21 cellular contexts compared by ENCODE assay signal in genomic region chr10:69410487-69410886, GRCh38. TPM values are rescaled to one million over a fixed set of nuclear protein-coding genes. Genes with fewer than 3 reads are reported as not detected.
A peak's percentile ranks its signal among the peaks of the same experiment; 100 is the strongest.
DNase-seq lines count a peak whose midpoint lies in the region; ATAC-seq and TF ChIP-seq lines count a peak whose summit lies in the region.
"Had no signal": no experiment of that assay in that cellular context is flagged by ENCODE, and none has a peak within 500 bp of the region (broad histone marks: within the 10 kb centered on the region; RNA-seq: fewer than 3 reads in every experiment).

No MANE protein-coding gene starts in this region.

- no peak overlapping the region for H3K4me3 Mint-ChIP-seq in memory B cell
- H3K4me3 Mint-ChIP-seq: activated CD4-positive, alpha-beta T cell treated with anti-CD3 and anti-CD28 coated beads, Interleukin-2, amount 10 ng/mL, durations not matched to agents 24 days and 14 days; activated naive CD8-positive, alpha-beta T cell treated with anti-CD3 and anti-CD28 coated beads, Interleukin-2, amount 10 ng/mL, durations not matched to agents 7 days and 5 days; CD4-positive, alpha-beta T cell; stimulated activated naive CD8-positive, alpha-beta T cell treated with anti-CD3 and anti-CD28 coated beads, Interleukin-15, Interleukin-2, amounts not matched to agents 100 ng/mL and 50 ng/mL, for 24 hours; T-cell had no signal

- H3K4me3 ChIP-seq in BLaER1 = no peak overlapping the region
- no peak overlapping the region for H3K4me3 ChIP-seq in smooth muscle cell
- H3K4me3 ChIP-seq: coronary artery had no signal

- ATAC-seq in memory B cell (ENCODE audit: low read depth) (no peak), GM21367 (IDR thresholded peaks at IDR 0.05; ENCODE audit: unreplicated experiment) (no peak), GM18907 (IDR thresholded peaks at IDR 0.05; ENCODE audit: unreplicated experiment) (no peak)
- ATAC-seq: T-cell had no signal

- POLR2A ChIA-PET in HEK293T (lab: Yijun Ruan, JAX) = no interaction called here

- H3K9me3 ChIP-seq in BLaER1 (no peaks in the 10 kb centered on the region), smooth muscle cell (replicated peaks; ENCODE audit: low read depth) (no peaks in the 10 kb centered on the region)

- no peaks in the 10 kb centered on the region for H4K20me1 ChIP-seq in BLaER1
- H4K20me1 ChIP-seq in smooth muscle cell (ENCODE audit: low read depth) = no peaks in the 10 kb centered on the region

- H3K27ac Mint-ChIP-seq in memory B cell = peak overlapping the region; percentile 25
- H3K27ac Mint-ChIP-seq: activated CD4-positive, alpha-beta T cell treated with anti-CD3 and anti-CD28 coated beads, Interleukin-2, amount 10 ng/mL, durations not matched to agents 24 days and 14 days; activated naive CD8-positive, alpha-beta T cell treated with anti-CD3 and anti-CD28 coated beads, Interleukin-2, amount 10 ng/mL, durations not matched to agents 7 days and 5 days; CD4-positive, alpha-beta T cell; nephron; stimulated activated naive CD8-positive, alpha-beta T cell treated with anti-CD3 and anti-CD28 coated beads, Interleukin-15, Interleukin-2, amounts not matched to agents 100 ng/mL and 50 ng/mL, for 24 hours had no signal

- DNase-seq in amniotic epithelial cell (ENCODE audit: low read depth) (peak; percentile 10), memory B cell (ENCODE audit: low spot score in 2 of 2) (no peak), smooth muscle cell (lab: John Stamatoyannopoulos, UW; ENCODE audit: unreplicated experiment) (no peak), 8988T (no peak), HEK293T (ENCODE audit: extremely low spot score) (no peak)
- DNase-seq: activated CD4-positive, alpha-beta T cell treated with anti-CD3 and anti-CD28 coated beads, Interleukin-2, amount 10 ng/mL, durations not matched to agents 24 days and 14 days; activated naive CD8-positive, alpha-beta T cell treated with anti-CD3 and anti-CD28 coated beads, Interleukin-2, amount 10 ng/mL, durations not matched to agents 7 days and 5 days; CD4-positive, alpha-beta T cell; MM.1S; NCI-H146; NCI-H69 had no signal

- H3K9me3 Mint-ChIP-seq in memory B cell = no peaks in the 10 kb centered on the region
- H3K9me3 Mint-ChIP-seq: activated CD4-positive, alpha-beta T cell treated with anti-CD3 and anti-CD28 coated beads, Interleukin-2, amount 10 ng/mL, durations not matched to agents 24 days and 14 days; activated naive CD8-positive, alpha-beta T cell treated with anti-CD3 and anti-CD28 coated beads, Interleukin-2, amount 10 ng/mL, durations not matched to agents 7 days and 5 days; CD4-positive, alpha-beta T cell; nephron; stimulated activated naive CD8-positive, alpha-beta T cell treated with anti-CD3 and anti-CD28 coated beads, Interleukin-15, Interleukin-2, amounts not matched to agents 100 ng/mL and 50 ng/mL, for 24 hours; T-cell had no signal

- peaks cover 29% of the 10 kb centered on the region for H3F3A ChIP-seq in smooth muscle cell (ENCODE audit: low read depth)

- H3K4me1 ChIP-seq in BLaER1 (peaks cover 41% of the 10 kb centered on the region), smooth muscle cell (ENCODE audit: low read depth) (no peaks in the 10 kb centered on the region)
- H3K4me1 ChIP-seq: parathyroid adenoma had no signal

- peaks cover 8% of the 10 kb centered on the region for H3K27me3 ChIP-seq in BLaER1
- H3K27me3 ChIP-seq in smooth muscle cell (ENCODE audit: low read depth) = no peaks in the 10 kb centered on the region

- no peaks in the 10 kb centered on the region for H3K36me3 Mint-ChIP-seq in memory B cell
- H3K36me3 Mint-ChIP-seq: brain, T-cell had no signal

- H3K36me3 ChIP-seq in BLaER1 (no peaks in the 10 kb centered on the region), smooth muscle cell (ENCODE audit: low read depth) (no peaks in the 10 kb centered on the region)

- H3K4me1 Mint-ChIP-seq in memory B cell = peaks cover 19% of the 10 kb centered on the region

- peak overlapping the region; percentile 85 for H3K4me2 ChIP-seq in BLaER1
- H3K4me2 ChIP-seq in smooth muscle cell = peak overlapping the region; percentile 60

- peaks cover 2% of the 10 kb centered on the region for H3K27me3 Mint-ChIP-seq in memory B cell
- H3K27me3 Mint-ChIP-seq: activated CD4-positive, alpha-beta T cell treated with anti-CD3 and anti-CD28 coated beads, Interleukin-2, amount 10 ng/mL, durations not matched to agents 24 days and 14 days; activated naive CD8-positive, alpha-beta T cell treated with anti-CD3 and anti-CD28 coated beads, Interleukin-2, amount 10 ng/mL, durations not matched to agents 7 days and 5 days; CD4-positive, alpha-beta T cell; stimulated activated naive CD8-positive, alpha-beta T cell treated with anti-CD3 and anti-CD28 coated beads, Interleukin-15, Interleukin-2, amounts not matched to agents 100 ng/mL and 50 ng/mL, for 24 hours; T-cell had no signal

- H3K9ac ChIP-seq in BLaER1 (no peak overlapping the region), smooth muscle cell (ENCODE audit: low read depth) (no peak overlapping the region)
- H3K9ac ChIP-seq: parathyroid adenoma had no signal

- whole genome bisulfite sequencing in smooth muscle cell (ENCODE audit: low lambda C conversion rate) = 79% methylated on average over 10 of the region's 10 CpGs

- CTCF ChIA-PET in HEK293T (lab: Yijun Ruan, JAX) = interaction anchor here (0.6 to 1.5 kb wide), 2 partner anchors 164 to 172 kb away, joined by 3 read pairs; no protein-coding TSS in a partner anchor

- H3K27ac ChIP-seq in BLaER1 (no peak overlapping the region), smooth muscle cell (ENCODE audit: low read depth) (peak overlapping the region; percentile 73)
- H3K27ac ChIP-seq: parathyroid adenoma had no signal

- no peak overlapping the region for H2AFZ ChIP-seq in smooth muscle cell (ENCODE audit: low read depth)
- H2AFZ ChIP-seq: parathyroid adenoma had no signal

- TF ChIP-seq CTCF in smooth muscle cell (IDR thresholded peaks at IDR 0.05; ENCODE audit: borderline replicate concordance, insufficient read depth, poor library complexity, severe bottlenecking) = no peak

- no peaks in the 10 kb centered on the region for H3K79me2 ChIP-seq in smooth muscle cell (ENCODE audit: low read depth)
- H3K79me2 ChIP-seq: parathyroid adenoma had no signal

TF ChIP-seq in HEK293T, 16 proteins besides CTCF, POLR2A, EP300 and RAD21:
- TF ChIP-seq BHLHE40 (IDR thresholded peaks at IDR 0.05; ENCODE audit: borderline replicate concordance) (no peak), ELF4 (IDR thresholded peaks at IDR 0.05) (no peak), FOXM1 (IDR thresholded peaks at IDR 0.05; ENCODE audit: borderline replicate concordance) (no peak), CTBP1 (IDR thresholded peaks at IDR 0.05; ENCODE audit: borderline replicate concordance) (no peak), SP1 (IDR thresholded peaks at IDR 0.05) (no peak), L3MBTL2 (conservative IDR thresholded peaks at IDR 0.05) (no peak), TARDBP (IDR thresholded peaks at IDR 0.05) (no peak), SUZ12 (IDR thresholded peaks at IDR 0.05) (no peak), LEF1 (IDR thresholded peaks at IDR 0.05; ENCODE audit: borderline replicate concordance) (no peak), PKNOX1 (IDR thresholded peaks at IDR 0.05) (no peak)

RNA-seq across cellular contexts. Expression of gene TACR2, which starts 6.2 kb away (rescaled TPM):
- not detected in 2 replicates for total RNA-seq in smooth muscle cell
- 0.13 and 0.43 TPM in 2 replicates for polyA plus RNA-seq in smooth muscle cell
- total RNA-seq: activated CD4-positive, alpha-beta T cell treated with anti-CD3 and anti-CD28 coated beads, Interleukin-2, amount 10 ng/mL, durations not matched to agents 24 days and 14 days; activated naive CD8-positive, alpha-beta T cell treated with anti-CD3 and anti-CD28 coated beads, Interleukin-2, amount 10 ng/mL, durations not matched to agents 7 days and 5 days; CD4-positive, alpha-beta T cell; skeletal muscle tissue; T-cell had no signal

RNA-seq across cellular contexts. Expression of gene TSPAN15, which starts 40.8 kb away (rescaled TPM):
- total RNA-seq in smooth muscle cell = 113 and 145 TPM in 2 replicates
- polyA plus RNA-seq in smooth muscle cell = 144 and 249 TPM in 2 replicates
